11 cellular contexts compared by ENCODE assay signal in genomic region chr3:31522152-31522551, GRCh38. TPM values are rescaled to one million over a fixed set of nuclear protein-coding genes. Genes with fewer than 3 reads are reported as not detected.
DNase-seq lines count a peak whose midpoint lies in the region; ATAC-seq and TF ChIP-seq lines count a peak whose summit lies in the region.
"Had no signal": no experiment of that assay in that cellular context is flagged by ENCODE, and none has a peak within 500 bp of the region (broad histone marks: within the 10 kb centered on the region; RNA-seq: fewer than 3 reads in every experiment).

No MANE protein-coding gene starts in this region.

- H3K27me3 Mint-ChIP-seq in CD8-positive, alpha-beta T cell (ENCODE audit: low read depth) = no peaks in the 10 kb centered on the region

- no peaks in the 10 kb centered on the region for H3K27me3 ChIP-seq in CD8-positive, alpha-beta T cell (ENCODE audit: insufficient read depth, low read length)
- H3K27me3 ChIP-seq in dorsolateral prefrontal cortex = no peaks in the 10 kb centered on the region

- CTCF ChIA-PET in CD8-positive, alpha-beta T cell (lab: Charles Lee) = interaction anchor here (2.1 kb wide), 1 partner anchor 10 kb away, joined by 14 read pairs; the partner anchor contains the start of gene STT3B

- H3K4me3 Mint-ChIP-seq in CD8-positive, alpha-beta T cell = no peak overlapping the region
- H3K4me3 Mint-ChIP-seq: mesothelial cell of epicardium had no signal

- peak in 2 of 7 experiments; percentile 29 for DNase-seq in CD8-positive, alpha-beta T cell
- DNase-seq in MV-4-11 (lab: John Stamatoyannopoulos, UW) = peak; percentile 93
- DNase-seq in central memory CD4-positive, alpha-beta T cell = peak; percentile 24
- no peak for DNase-seq in left lobe of liver (ENCODE audit: low spot score)
- no peak for DNase-seq in dorsolateral prefrontal cortex
- no peak for DNase-seq in HUDEP-2 (lab: John Stamatoyannopoulos, UW; ENCODE audit: unreplicated experiment in 76 of 76)
- DNase-seq: cortex of kidney had no signal

- H3K27ac ChIP-seq in CD8-positive, alpha-beta T cell (ENCODE audit: low read depth, low read length) = no peak overlapping the region
- no peak overlapping the region for H3K27ac ChIP-seq in dorsolateral prefrontal cortex

- no peak for TF ChIP-seq CTCF in CD8-positive, alpha-beta T cell (IDR thresholded peaks at IDR 0.05)
- TF ChIP-seq CTCF in dorsolateral prefrontal cortex (IDR thresholded peaks at IDR 0.05 in 54 of 56, conservative IDR thresholded peaks at IDR 0.05 in 2 of 56; ENCODE audit: low read depth in 1 of 56, partially characterized antibody in 56 of 56) = no peak

- no peaks in the 10 kb centered on the region for H3K36me3 Mint-ChIP-seq in CD8-positive, alpha-beta T cell
- H3K36me3 Mint-ChIP-seq: mesothelial cell of epicardium had no signal

- H3K9me3 Mint-ChIP-seq in CD8-positive, alpha-beta T cell = no peaks in the 10 kb centered on the region

- intact Hi-C loops in CD8-positive, alpha-beta T cell (cut with DNase I, micrococcal nuclease) = no loop called here
- intact Hi-C loops in dorsolateral prefrontal cortex (cut with DNase I) = no loop called here

- H3K4me3 ChIP-seq in CD8-positive, alpha-beta T cell (ENCODE audit: low read depth, low read length) = no peak overlapping the region
- no peak overlapping the region for H3K4me3 ChIP-seq in dorsolateral prefrontal cortex

- H3K4me1 ChIP-seq in CD8-positive, alpha-beta T cell (ENCODE audit: insufficient read depth, low read length) = peaks cover 9% of the 10 kb centered on the region

- H3K27ac Mint-ChIP-seq in CD8-positive, alpha-beta T cell = no peak overlapping the region
- H3K27ac Mint-ChIP-seq: mesothelial cell of epicardium had no signal

- no peaks in the 10 kb centered on the region for H3K36me3 ChIP-seq in CD8-positive, alpha-beta T cell (ENCODE audit: insufficient read depth, low read length)

- peaks cover 13% of the 10 kb centered on the region for H3K4me1 Mint-ChIP-seq in CD8-positive, alpha-beta T cell (ENCODE audit: low read depth)
- H3K4me1 Mint-ChIP-seq: mesothelial cell of epicardium had no signal

- ATAC-seq in CD8-positive, alpha-beta T cell = peak; percentile 94
- ATAC-seq in GM21390 (IDR thresholded peaks at IDR 0.05; ENCODE audit: unreplicated experiment) (peak; percentile 64), left lobe of liver (no peak), GM21526 (IDR thresholded peaks at IDR 0.05; ENCODE audit: low FRiP score, unreplicated experiment) (no peak)
- ATAC-seq: SK-N-SH treated with all-trans-retinoic acid at 6 μM for 48 hours had no signal

- H3K9me3 ChIP-seq in CD8-positive, alpha-beta T cell (ENCODE audit: low read length) = no peaks in the 10 kb centered on the region

- POLR2A ChIA-PET in CD8-positive, alpha-beta T cell (lab: Charles Lee) = interaction anchor here (4.6 kb wide), 1 partner anchor 10 kb away, joined by 39 read pairs; the partner anchor contains the start of gene STT3B

RNA-seq across cellular contexts. Expression of gene STT3B, which starts 10.6 kb away (rescaled TPM):
- total RNA-seq in CD8-positive, alpha-beta T cell = 10 to 100 TPM; 80.4 to 85.7 TPM
- total RNA-seq in left lobe of liver (68.7 TPM), dorsolateral prefrontal cortex (10 to 100 TPM; 36.5 to 71.7 (median 52.9) TPM)

Comparison
In these comparisons a context has a peak if more than half of its experiments do, and no peak if none do; other contexts are left out.
1. ATAC-seq: peak in CD8-positive, alpha-beta T cell (single experiment) and GM21390 (single experiment); none in left lobe of liver (single experiment) and GM21526 (single experiment).
2. DNase-seq: peak in MV-4-11 (single experiment) and central memory CD4-positive, alpha-beta T cell (single experiment); none in left lobe of liver (single experiment), dorsolateral prefrontal cortex (0 of 10) and HUDEP-2 (0 of 76).